ENCODE assay signal across 1 cellular context in genomic region chr4:139300431-139301142, GRCh38.
A peak's percentile ranks its signal among the peaks of the same experiment; 100 is the strongest.
TF ChIP-seq lines count a peak whose summit lies in the region.

No MANE protein-coding gene starts in this region.

TF ChIP-seq in IMR-90, 13 proteins besides CTCF, POLR2A, EP300 and RAD21:
- no peak for TF ChIP-seq ELK1 (IDR thresholded peaks at IDR 0.05; ENCODE audit: borderline replicate concordance, low read depth, low read length)
- TF ChIP-seq CEBPB (IDR thresholded peaks at IDR 0.05; ENCODE audit: low read depth, low read length): peak; percentile 21; the same call in 1 of the 2 replicates
- TF ChIP-seq USF2 (IDR thresholded peaks at IDR 0.05; ENCODE audit: low read depth, low read length): no peak
- no peak for TF ChIP-seq MAZ (IDR thresholded peaks at IDR 0.05; ENCODE audit: borderline replicate concordance, low read depth, low read length)
- TF ChIP-seq BHLHE40 (IDR thresholded peaks at IDR 0.05; ENCODE audit: low read depth, low read length): no peak
